In genomic region chr19:50677636-50678035, GRCh38 we compare ENCODE assay signal across 26 cellular contexts. TPM values are rescaled to one million over a fixed set of nuclear protein-coding genes. Genes with fewer than 3 reads are reported as not detected.
DNase-seq lines count a peak whose midpoint lies in the region; ATAC-seq and TF ChIP-seq lines count a peak whose summit lies in the region.
"Had no signal": no experiment of that assay in that cellular context is flagged by ENCODE, and none has a peak within 500 bp of the region (broad histone marks: within the 10 kb centered on the region; RNA-seq: fewer than 3 reads in every experiment).

No MANE protein-coding gene starts in this region.

- H3K9ac ChIP-seq in neural progenitor cell: no peak overlapping the region
- H3K9ac ChIP-seq: BLaER1 had no signal

- H3K9me3 Mint-ChIP-seq in endothelial cell (ENCODE audit: unreplicated experiment) (peaks cover 50% of the 10 kb centered on the region), neural progenitor cell (no peaks in the 10 kb centered on the region)
- no peaks in the 10 kb centered on the region for H3K9me3 Mint-ChIP-seq in activated naive CD8-positive, alpha-beta T cell treated with anti-CD3 and anti-CD28 coated beads for 36 hours

- H3K27me3 ChIP-seq in neural progenitor cell: peaks cover 44% of the 10 kb centered on the region
- H3K27me3 ChIP-seq: BLaER1, SJCRH30 had no signal

- H3K27me3 Mint-ChIP-seq in endothelial cell (ENCODE audit: unreplicated experiment) (peaks cover 17% of the 10 kb centered on the region), neural progenitor cell (ENCODE audit: insufficient read depth, low read depth) (peaks cover 18% of the 10 kb centered on the region)
- H3K27me3 Mint-ChIP-seq in activated naive CD8-positive, alpha-beta T cell treated with anti-CD3 and anti-CD28 coated beads for 36 hours: peaks cover 45% of the 10 kb centered on the region

- no peaks in the 10 kb centered on the region for H3K36me3 ChIP-seq in neural progenitor cell
- H3K36me3 ChIP-seq: SJCRH30 had no signal

- no peaks in the 10 kb centered on the region for H4K20me1 ChIP-seq in neural progenitor cell (ENCODE audit: low read depth)

- H2AFZ ChIP-seq in neural progenitor cell (replicated peaks): no peak overlapping the region
- H2AFZ ChIP-seq: PC-9 had no signal

- H3K4me3 Mint-ChIP-seq in endothelial cell (ENCODE audit: unreplicated experiment): peak overlapping the region; percentile 9
- H3K4me3 Mint-ChIP-seq in neural progenitor cell: peak overlapping the region; percentile 19
- H3K4me3 Mint-ChIP-seq in activated naive CD8-positive, alpha-beta T cell treated with anti-CD3 and anti-CD28 coated beads for 36 hours: no peak overlapping the region

- H3K27ac Mint-ChIP-seq in endothelial cell (ENCODE audit: unreplicated experiment) (no peak overlapping the region), neural progenitor cell (no peak overlapping the region)
- H3K27ac Mint-ChIP-seq in activated naive CD8-positive, alpha-beta T cell treated with anti-CD3 and anti-CD28 coated beads for 36 hours: no peak overlapping the region
- H3K27ac Mint-ChIP-seq: CD4-positive, CD25-positive, alpha-beta regulatory T cell had no signal

- no peak overlapping the region for H3K4me2 ChIP-seq in neural progenitor cell
- H3K4me2 ChIP-seq: BLaER1, PC-9 had no signal

- no peaks in the 10 kb centered on the region for H3K79me2 ChIP-seq in neural progenitor cell (ENCODE audit: low read depth)

- no peak overlapping the region for H3K27ac ChIP-seq in neural progenitor cell
- H3K27ac ChIP-seq: BLaER1, PC-9, SJCRH30 had no signal

- H3F3A ChIP-seq in neural progenitor cell (ENCODE audit: low read depth): no peaks in the 10 kb centered on the region

- DNase-seq in ELF-1 (ENCODE audit: low read depth, low spot score) (peak; percentile 89), OCI-M1 (lab: John Stamatoyannopoulos, UW) (peak; percentile 34), endothelial cell (ENCODE audit: low spot score) (no peak), neural progenitor cell (ENCODE audit: low spot score) (no peak)
- no peak for DNase-seq in activated naive CD4-positive, alpha-beta T cell treated with anti-CD3 and anti-CD28 coated beads, Interleukin-2, amount 50 U/mL, for 16 hours
- no peak for DNase-seq in activated naive CD8-positive, alpha-beta T cell treated with anti-CD3 and anti-CD28 coated beads for 36 hours
- DNase-seq: CD4-positive, CD25-positive, alpha-beta regulatory T cell; GOT3; Kasumi-1; NCI-H1105; NCI-H1436 treated with DMSO at 0.1 percent for 48 hours; NCI-H187 treated with DMSO at 0.1 percent for 48 hours; NCI-H2107; NCI-H524 treated with DMSO at 0.1 percent for 48 hours; NCI-H774; NK-92 treated with Interleukin-12 subunit alpha and Interleukin-12 subunit beta, amount 100 ng/mL, for 24 hours; PC-9; SJCRH30 had no signal

- H3K9me3 ChIP-seq in neural progenitor cell (ENCODE audit: low read depth): no peaks in the 10 kb centered on the region
- H3K9me3 ChIP-seq: BLaER1, SJCRH30 had no signal

- TF ChIP-seq CTCF in endothelial cell (IDR thresholded peaks at IDR 0.05; ENCODE audit: unreplicated experiment) (no peak), neural progenitor cell (IDR thresholded peaks at IDR 0.05) (no peak)

- peaks cover 25% of the 10 kb centered on the region for H3K36me3 Mint-ChIP-seq in endothelial cell (ENCODE audit: low read depth, unreplicated experiment)
- peaks cover 4% of the 10 kb centered on the region for H3K36me3 Mint-ChIP-seq in neural progenitor cell
- no peaks in the 10 kb centered on the region for H3K36me3 Mint-ChIP-seq in activated naive CD8-positive, alpha-beta T cell treated with anti-CD3 and anti-CD28 coated beads for 36 hours
- H3K36me3 Mint-ChIP-seq: CD4-positive, CD25-positive, alpha-beta regulatory T cell had no signal

- no peak overlapping the region for H3K4me3 ChIP-seq in neural progenitor cell
- H3K4me3 ChIP-seq: BLaER1, PC-9, SJCRH30 had no signal

- no peak for ATAC-seq in HG03025 (IDR thresholded peaks at IDR 0.05; ENCODE audit: low FRiP score, unreplicated experiment)
- ATAC-seq: HepG2, Right ventricle myocardium inferior, SK-N-SH treated with all-trans-retinoic acid at 6 μM for 48 hours had no signal

- H3K4me1 Mint-ChIP-seq in endothelial cell (ENCODE audit: unreplicated experiment): no peaks in the 10 kb centered on the region
- H3K4me1 Mint-ChIP-seq in neural progenitor cell: peaks cover 7% of the 10 kb centered on the region
- peaks cover 12% of the 10 kb centered on the region for H3K4me1 Mint-ChIP-seq in activated naive CD8-positive, alpha-beta T cell treated with anti-CD3 and anti-CD28 coated beads for 36 hours

- H3K4me1 ChIP-seq in neural progenitor cell: no peaks in the 10 kb centered on the region
- H3K4me1 ChIP-seq: SJCRH30 had no signal

RNA-seq across cellular contexts. Expression of gene C19orf81, which starts 28.4 kb away (rescaled TPM):
- not detected for total RNA-seq in endothelial cell (ENCODE audit: unreplicated experiment)
- total RNA-seq in neural progenitor cell (ENCODE audit: low replicate concordance): 1.3 and 6.0 TPM in 2 replicates
- total RNA-seq in activated naive CD8-positive, alpha-beta T cell treated with anti-CD3 and anti-CD28 coated beads for 36 hours: 1 to 10 TPM; 2.6 to 2.9 TPM
- total RNA-seq: CD4-positive, CD25-positive, alpha-beta regulatory T cell; HepG2; HT-29; PC-9; RPMI7951; SJCRH30 had no signal

RNA-seq across cellular contexts. Expression of gene SYT3, which starts 38.0 kb away (rescaled TPM):
- total RNA-seq in endothelial cell (ENCODE audit: unreplicated experiment) (0.15 TPM), neural progenitor cell (ENCODE audit: low replicate concordance) (0.41 and 1.1 TPM in 2 replicates)
- total RNA-seq in activated naive CD8-positive, alpha-beta T cell treated with anti-CD3 and anti-CD28 coated beads for 36 hours: 1 to 10 TPM; 1.4 to 1.9 TPM
- total RNA-seq: CD4-positive, CD25-positive, alpha-beta regulatory T cell; HepG2; HT-29; M059J; PC-9; RPMI7951 had no signal

RNA-seq across cellular contexts. Expression of gene SHANK1, which starts 42.0 kb away (rescaled TPM):
- total RNA-seq in endothelial cell (ENCODE audit: unreplicated experiment) (6.5 TPM), neural progenitor cell (ENCODE audit: low replicate concordance) (1.4 and 2.3 TPM in 2 replicates)
- total RNA-seq in activated naive CD8-positive, alpha-beta T cell treated with anti-CD3 and anti-CD28 coated beads for 36 hours: under 1 TPM; 0.04 to 0.12 TPM
- total RNA-seq: CD4-positive, CD25-positive, alpha-beta regulatory T cell; HepG2; HT-29; PC-9; SJCRH30 had no signal

RNA-seq across cellular contexts. Expression of gene CLEC11A, which starts 45.5 kb away (rescaled TPM):
- 37.3 TPM for total RNA-seq in endothelial cell (ENCODE audit: unreplicated experiment)
- 0.09 and 3.4 TPM in 2 replicates for total RNA-seq in neural progenitor cell (ENCODE audit: low replicate concordance)
- total RNA-seq in activated naive CD8-positive, alpha-beta T cell treated with anti-CD3 and anti-CD28 coated beads for 36 hours: 1 to 10 TPM; 2.2 to 3.1 TPM
- total RNA-seq: HepG2, PC-9 had no signal

Comparison
In these comparisons a context has a peak if more than half of its experiments do, and no peak if none do; other contexts are left out.
1. DNase-seq: peak in ELF-1 (single experiment) and OCI-M1 (single experiment); none in endothelial cell (single experiment), neural progenitor cell (single experiment), activated naive CD4-positive, alpha-beta T cell treated with anti-CD3 and anti-CD28 coated beads, Interleukin-2, amount 50 U/mL, for 16 hours (single experiment) and activated naive CD8-positive, alpha-beta T cell treated with anti-CD3 and anti-CD28 coated beads for 36 hours (single experiment).